Comparison of ENCODE assay signal across 16 cellular contexts in genomic region chr2:166333809-166334208, GRCh38. TPM values are rescaled to one million over a fixed set of nuclear protein-coding genes. Genes with fewer than 3 reads are reported as not detected.
DNase-seq lines count a peak whose midpoint lies in the region; ATAC-seq, FAIRE-seq and TF ChIP-seq lines count a peak whose summit lies in the region.
"Had no signal": no experiment of that assay in that cellular context is flagged by ENCODE, and none has a peak within 500 bp of the region (broad histone marks: within the 10 kb centered on the region; RNA-seq: fewer than 3 reads in every experiment).

No MANE protein-coding gene starts in this region.

- H2AFZ ChIP-seq in mammary epithelial cell (ENCODE audit: low read depth, low read length) (no peak overlapping the region), smooth muscle cell (ENCODE audit: low read depth) (no peak overlapping the region)

- no peak for TF ChIP-seq POLR2A in GM12891 (IDR thresholded peaks at IDR 0.05; ENCODE audit: low read depth, low read length)

- H3K36me3 Mint-ChIP-seq in MCF 10A (ENCODE audit: insufficient read depth, unreplicated experiment) = no peaks in the 10 kb centered on the region

- dilution Hi-C loops in mammary epithelial cell (cut with HindIII; ENCODE audit: low sequenced_read_pairs) = no loop called here

- H3K4me3 Mint-ChIP-seq in MCF 10A (ENCODE audit: unreplicated experiment) = no peak overlapping the region

- BruUV-seq in mammary epithelial cell (replicated peaks; lab: Mats Ljungman, UMichigan) (no TSS peak), MCF 10A (replicated peaks; lab: Mats Ljungman, UMichigan) (no TSS peak)

- H3K36me3 ChIP-seq in mammary epithelial cell (ENCODE audit: insufficient read depth, low read length) (no peaks in the 10 kb centered on the region), smooth muscle cell (ENCODE audit: low read depth) (no peaks in the 10 kb centered on the region)

- H3K4me1 Mint-ChIP-seq in MCF 10A (ENCODE audit: insufficient read depth, unreplicated experiment) = peaks cover 7% of the 10 kb centered on the region

- no peak overlapping the region for H3K27ac Mint-ChIP-seq in MCF 10A (ENCODE audit: low read depth, unreplicated experiment)

- WGBS in mammary epithelial cell (ENCODE audit: low coverage, missing lambda C conversion rate) = 94% methylated on average over 2 of the region's 2 CpGs
- WGBS in smooth muscle cell (ENCODE audit: low lambda C conversion rate) = 73% methylated on average over 2 of the region's 2 CpGs

- intact Hi-C loops in mammary epithelial cell (cut with micrococcal nuclease) (no loop called here), MCF 10A (cut with micrococcal nuclease) (no loop called here)

- H3K27ac ChIP-seq in mammary epithelial cell (ENCODE audit: insufficient read depth, low read depth, low read length) (no peak overlapping the region), smooth muscle cell (ENCODE audit: low read depth) (no peak overlapping the region)

- H3K4me3 ChIP-seq in mammary epithelial cell (replicated peaks in 1 of 3; ENCODE audit: insufficient read depth in 1 of 3, low read depth in 2 of 3, low read length in 3 of 3) (no peak overlapping the region), smooth muscle cell (no peak overlapping the region)

- no peaks in the 10 kb centered on the region for H3K79me2 ChIP-seq in mammary epithelial cell (ENCODE audit: insufficient read depth, low read length)
- no peaks in the 10 kb centered on the region for H3K79me2 ChIP-seq in smooth muscle cell (ENCODE audit: low read depth)

- peaks cover 7% of the 10 kb centered on the region for H3K9me3 Mint-ChIP-seq in MCF 10A (ENCODE audit: unreplicated experiment)

- H3K27me3 Mint-ChIP-seq in MCF 10A (ENCODE audit: insufficient read depth, unreplicated experiment) = peaks cover 17% of the 10 kb centered on the region

- no peak overlapping the region for H3K9ac ChIP-seq in mammary epithelial cell (ENCODE audit: insufficient read depth, low read length)
- H3K9ac ChIP-seq in smooth muscle cell (ENCODE audit: low read depth) = no peak overlapping the region

- CTCF ChIA-PET in mammary epithelial cell (lab: Charles Lee; ENCODE audit: low non-redundant PET) = no interaction called here
- CTCF ChIA-PET in MCF 10A (lab: Yijun Ruan, JAX) = no interaction called here

- DNase-seq in mammary epithelial cell = peak; percentile 5
- DNase-seq in MCF 10A (ENCODE audit: unreplicated experiment) = no peak
- peak; percentile 46 for DNase-seq in NCI-H69 (lab: John Stamatoyannopoulos, UW)
- DNase-seq in fibroblast of gingiva (ENCODE audit: low read depth) = peak; percentile 35
- DNase-seq in smooth muscle cell (lab: John Stamatoyannopoulos, UW; ENCODE audit: unreplicated experiment) = no peak
- no peak for DNase-seq in GM12891 (ENCODE audit: insufficient read length, low spot score)
- no peak for DNase-seq in activated effector memory CD4-positive, alpha-beta T cell treated with anti-CD3 and anti-CD28 coated beads, Interleukin-2, amount 50 U/mL, for 16 hours
- DNase-seq: DMS53; GOT3; NCI-H1436; NCI-H2029 treated with DMSO at 0.1 percent for 48 hours; NCI-H524 treated with DMSO at 0.1 percent for 48 hours; NK-92 treated with Interleukin-12 subunit alpha and Interleukin-12 subunit beta, amount 100 ng/mL, for 24 hours; OCI-M1 had no signal

- H4K20me1 ChIP-seq in mammary epithelial cell (ENCODE audit: insufficient read depth, low read length) = no peaks in the 10 kb centered on the region
- H4K20me1 ChIP-seq in smooth muscle cell (ENCODE audit: low read depth) = no peaks in the 10 kb centered on the region

- TF ChIP-seq CTCF in mammary epithelial cell (conservative IDR thresholded peaks at IDR 0.05 in 1 of 2, IDR thresholded peaks at IDR 0.05 in 1 of 2; ENCODE audit: extremely low read depth in 1 of 2, insufficient read depth in 1 of 2, low read depth in 1 of 2, low read length in 2 of 2) (no peak), MCF 10A (IDR thresholded peaks at IDR 0.05; ENCODE audit: unreplicated experiment) (no peak), smooth muscle cell (IDR thresholded peaks at IDR 0.05; ENCODE audit: borderline replicate concordance, insufficient read depth, poor library complexity, severe bottlenecking) (no peak)

- H3K9me3 ChIP-seq in mammary epithelial cell (replicated peaks; ENCODE audit: insufficient read depth, low read length) = no peaks in the 10 kb centered on the region
- H3K9me3 ChIP-seq in smooth muscle cell (replicated peaks; ENCODE audit: low read depth) = no peaks in the 10 kb centered on the region

- H3K4me2 ChIP-seq in mammary epithelial cell (ENCODE audit: insufficient read depth, low read depth, low read length) = no peak overlapping the region
- peak overlapping the region; percentile 24 for H3K4me2 ChIP-seq in smooth muscle cell

- POLR2A ChIA-PET in MCF 10A (lab: Yijun Ruan, JAX) = no interaction called here

- H3F3A ChIP-seq in smooth muscle cell (ENCODE audit: low read depth) = no peaks in the 10 kb centered on the region

- H3K27me3 ChIP-seq in mammary epithelial cell (ENCODE audit: insufficient read depth, low read length) = no peaks in the 10 kb centered on the region
- H3K27me3 ChIP-seq in smooth muscle cell (ENCODE audit: low read depth) = no peaks in the 10 kb centered on the region

- H3K4me1 ChIP-seq in mammary epithelial cell (ENCODE audit: insufficient read depth, low read length) = peaks cover 3% of the 10 kb centered on the region
- H3K4me1 ChIP-seq in smooth muscle cell (ENCODE audit: low read depth) = no peaks in the 10 kb centered on the region

- ATAC-seq in GM18861 (IDR thresholded peaks at IDR 0.05; ENCODE audit: unreplicated experiment) = no peak

- in situ Hi-C loops in mammary epithelial cell (cut with MboI; ENCODE audit: low sequenced_read_pairs in 2 of 2) = no loop called here

- no peak for FAIRE-seq in GM12891 (lab: Jason Lieb, UNC)
- FAIRE-seq: G401.6 had no signal

TF ChIP-seq in GM12891, 5 proteins besides CTCF, POLR2A, EP300 and RAD21:
- TF ChIP-seq POU2F2 (IDR thresholded peaks at IDR 0.05; ENCODE audit: low read depth, low read length) (no peak), PAX5 (IDR thresholded peaks at IDR 0.05; ENCODE audit: insufficient read depth, low read length, severe bottlenecking) (no peak), TAF1 (IDR thresholded peaks at IDR 0.05; ENCODE audit: low read depth, low read length) (no peak), POLR2AphosphoS5 (IDR thresholded peaks at IDR 0.05; ENCODE audit: low read depth, low read length) (no peak), SPI1 (IDR thresholded peaks at IDR 0.05; ENCODE audit: low read depth, low read length) (no peak)
TF ChIP-seq in GM12891: peak in this region for 0.

RNA-seq across cellular contexts. Expression of gene SCN9A, which starts 41.9 kb away (rescaled TPM):
- 1 to 10 TPM; 1.2 to 1.3 TPM for total RNA-seq in mammary epithelial cell
- 0.49 TPM for polyA plus RNA-seq in mammary epithelial cell
- polyA minus RNA-seq in mammary epithelial cell = 22.9 TPM
- 1.3 and 1.9 TPM in 2 replicates for total RNA-seq in MCF 10A (2022)
- total RNA-seq in smooth muscle cell = 0.31 and 0.49 TPM in 2 replicates
- polyA plus RNA-seq in smooth muscle cell = 0.24 TPM in 1 of 2 replicates, not detected in the other
- 0.03 TPM for polyA plus RNA-seq in GM12891 (2012; ENCODE audit: low read depth, missing spikeins)

Comparison
In these comparisons a context has a peak if more than half of its experiments do, and no peak if none do; other contexts are left out.
1. DNase-seq: peak in mammary epithelial cell (single experiment), NCI-H69 (single experiment) and fibroblast of gingiva (single experiment); none in MCF 10A (single experiment), smooth muscle cell (single experiment), GM12891 (single experiment) and activated effector memory CD4-positive, alpha-beta T cell treated with anti-CD3 and anti-CD28 coated beads, Interleukin-2, amount 50 U/mL, for 16 hours (single experiment).